8 cellular contexts compared by ENCODE assay signal in the genomic region with DNA sequence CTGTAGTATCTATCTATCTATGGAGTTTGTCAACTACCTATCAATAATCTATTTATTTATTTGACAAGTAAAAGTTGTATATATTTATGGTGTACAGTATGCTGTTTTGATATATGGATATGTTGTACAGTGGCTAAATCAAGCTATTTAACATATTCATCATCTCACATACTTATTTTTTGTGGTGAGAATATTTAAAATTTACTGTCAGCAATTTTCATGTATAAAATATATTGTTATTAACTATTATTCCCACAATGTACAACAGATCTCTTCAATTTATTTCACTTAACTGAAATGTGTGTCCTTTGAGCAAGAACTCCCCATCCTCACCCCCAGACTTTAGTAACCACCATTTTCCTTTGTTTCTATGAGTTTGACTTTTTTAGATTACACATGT. TPM values are rescaled to one million over a fixed set of nuclear protein-coding genes. Genes with fewer than 3 reads are reported as not detected.
"Had no signal": no experiment of that assay in that cellular context is flagged by ENCODE, and none has a peak within 500 bp of the region (broad histone marks: within the 10 kb centered on the region; RNA-seq: fewer than 3 reads in every experiment).

No MANE protein-coding gene starts in this region.

- DNase-seq: GDM1, GF-D8 had no signal

- H3K4me3 ChIP-seq: GM12878 had no signal

- FAIRE-seq: G401.6, GM12878, GM12891, GM12892, GM18507, GM19239 had no signal

- ATAC-seq: GM12878 had no signal

RNA-seq across cellular contexts. Expression of gene AGR3, which starts 14.5 kb away (rescaled TPM):
- total RNA-seq: GM12878 had no signal
- polyA plus RNA-seq: GM12878 had no signal
